In genomic region chr3:15197340-15198029, GRCh38 we compare ENCODE assay signal across 8 cellular contexts.
"Had no signal": no experiment of that assay in that cellular context is flagged by ENCODE, and none has a peak within 500 bp of the region (broad histone marks: within the 10 kb centered on the region; RNA-seq: fewer than 3 reads in every experiment).

No MANE protein-coding gene starts in this region.

- ATAC-seq: GM12878 had no signal

- FAIRE-seq: G401.6, GM12878, GM12891, GM12892, GM18507, GM19239 had no signal

- H3K4me3 ChIP-seq: GM12878 had no signal

- DNase-seq: GDM1, GF-D8 had no signal
